ENCODE assay signal across 13 cellular contexts in the genomic region with DNA sequence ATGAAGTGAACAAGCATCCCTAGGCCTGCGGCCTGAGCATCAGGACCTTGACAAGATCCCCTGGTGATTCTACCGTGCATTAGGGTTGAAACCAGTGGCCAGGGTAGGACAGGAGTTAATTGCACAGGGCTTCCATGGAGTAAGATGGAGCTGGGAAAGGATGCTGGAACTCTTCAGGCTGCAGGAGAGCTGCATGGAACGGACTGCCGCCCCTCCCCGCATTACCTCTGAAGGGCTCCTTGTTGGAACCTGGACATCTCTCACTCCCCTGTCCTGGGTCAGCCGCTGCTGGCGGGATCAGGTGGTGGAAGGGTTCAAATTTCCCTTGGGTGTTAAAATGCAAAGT.
DNase-seq lines count a peak whose midpoint lies in the region; ATAC-seq and TF ChIP-seq lines count a peak whose summit lies in the region.
"Had no signal": no experiment of that assay in that cellular context is flagged by ENCODE, and none has a peak within 500 bp of the region (broad histone marks: within the 10 kb centered on the region; RNA-seq: fewer than 3 reads in every experiment).

No MANE protein-coding gene starts in this region.

- intact Hi-C loops in tibial artery (cut with DNase I; ENCODE audit: low total_unique reads) = no loop called here

- peak; percentile 0 for ATAC-seq in GM19395 (IDR thresholded peaks at IDR 0.05; ENCODE audit: unreplicated experiment)
- peak; percentile 23; the same call in 1 of the 2 replicates for ATAC-seq in WTC11
- ATAC-seq: activated T-helper 17 cell treated with anti-CD3 and anti-CD28 coated beads, Interleukin-2, amount 50 U/mL, for 72 hours had no signal

- CTCF ChIA-PET in WTC11 (lab: Charles Lee) = interaction anchor here (0.7 to 1.6 kb wide), 8 partner anchors 12 to 168 kb away, joined by 3 to 8 read pairs (median 5); a partner anchor contains a TSS

- H3K27me3 Mint-ChIP-seq in WTC11 (ENCODE audit: low read depth) = no peaks in the 10 kb centered on the region
- H3K27me3 Mint-ChIP-seq: activated T-helper 17 cell treated with anti-CD3 and anti-CD28 coated beads, Interleukin-2, amount 50 U/mL, for 72 hours; CD4-positive, alpha-beta memory T cell had no signal

- POLR2A ChIA-PET in WTC11 (lab: Charles Lee) = interaction anchor here (1.4 kb wide), 1 partner anchor 157 kb away, joined by 4 read pairs; no protein-coding TSS in a partner anchor

- H3K4me3 Mint-ChIP-seq in WTC11 = no peak overlapping the region
- H3K4me3 Mint-ChIP-seq: brain; CD4-positive, alpha-beta memory T cell had no signal

- no peak overlapping the region for H3K4ac ChIP-seq in neuronal stem cell (ENCODE audit: low read length)

- H3K4me1 ChIP-seq in neuronal stem cell (ENCODE audit: control insufficient read depth in 2 of 2, insufficient read depth in 1 of 2, low read depth in 1 of 2, low read length in 2 of 2) (peaks cover 0 to 3% of the 10 kb centered on the region in 2 donors), tibial artery (peaks cover 0 to 9% (median 2%) of the 10 kb centered on the region in 4 donors)

- no peak overlapping the region for H2BK5ac ChIP-seq in neuronal stem cell (ENCODE audit: low read length)

- H3K27ac ChIP-seq in 22Rv1 = peak overlapping the region; percentile 68
- H3K27ac ChIP-seq in neuronal stem cell (replicated peaks; ENCODE audit: low read length) = no peak overlapping the region
- H3K27ac ChIP-seq in tibial artery = no peak overlapping the region
- no peak overlapping the region for H3K27ac ChIP-seq in WERI-Rb-1

- no peak overlapping the region for H3K4me3 ChIP-seq in neuronal stem cell (ENCODE audit: low read length in 2 of 2)
- H3K4me3 ChIP-seq in tibial artery = no peak overlapping the region
- no peak overlapping the region for H3K4me3 ChIP-seq in WERI-Rb-1 (ENCODE audit: low read depth, low read length)

- H2AK5ac ChIP-seq in neuronal stem cell (ENCODE audit: low read depth, low read length) = peak overlapping the region; percentile 56

- no peaks in the 10 kb centered on the region for H3K79me1 ChIP-seq in neuronal stem cell (ENCODE audit: low read depth, low read length)

- no peaks in the 10 kb centered on the region for H3K36me3 Mint-ChIP-seq in WTC11
- H3K36me3 Mint-ChIP-seq: brain; CD4-positive, alpha-beta memory T cell had no signal

- no peak overlapping the region for H4K8ac ChIP-seq in neuronal stem cell (ENCODE audit: low read depth, low read length)

- H3K36me3 ChIP-seq in neuronal stem cell (replicated peaks in 1 of 2; ENCODE audit: control insufficient read depth in 2 of 2, insufficient read depth in 2 of 2, low read length in 2 of 2) (no peaks in the 10 kb centered on the region), tibial artery (no peaks in the 10 kb centered on the region), WERI-Rb-1 (no peaks in the 10 kb centered on the region)

- no peak overlapping the region for H3K14ac ChIP-seq in neuronal stem cell (ENCODE audit: low read length)

- H3K23ac ChIP-seq in neuronal stem cell (ENCODE audit: low read depth, low read length, poor library complexity) = no peak overlapping the region

- H3K27me3 ChIP-seq in neuronal stem cell (ENCODE audit: control insufficient read depth in 3 of 3, insufficient read depth in 3 of 3, low read depth in 1 of 3, low read length in 3 of 3) (no peaks in the 10 kb centered on the region), tibial artery (no peaks in the 10 kb centered on the region), WERI-Rb-1 (ENCODE audit: insufficient read depth, low read depth, severe bottlenecking) (no peaks in the 10 kb centered on the region)

- no peak overlapping the region for H2BK12ac ChIP-seq in neuronal stem cell (ENCODE audit: low read length)

- H3K9ac ChIP-seq in neuronal stem cell (ENCODE audit: low read depth, low read length, poor library complexity) = no peak overlapping the region
- H3K9ac ChIP-seq: SK-N-SH had no signal

- no peak overlapping the region for H2BK15ac ChIP-seq in neuronal stem cell (ENCODE audit: low read length)

- H3K18ac ChIP-seq in neuronal stem cell (ENCODE audit: low read length) = no peak overlapping the region

- no peak overlapping the region for H3K4me2 ChIP-seq in neuronal stem cell (ENCODE audit: insufficient read depth, low read length, poor library complexity, severe bottlenecking)
- H3K4me2 ChIP-seq: SK-N-SH had no signal

- H3K27ac Mint-ChIP-seq in WTC11 = no peak overlapping the region
- H3K27ac Mint-ChIP-seq: activated T-helper 17 cell treated with anti-CD3 and anti-CD28 coated beads, Interleukin-2, amount 50 U/mL, for 72 hours had no signal

- H3K9me3 ChIP-seq in neuronal stem cell (replicated peaks in 1 of 2; ENCODE audit: control insufficient read depth in 2 of 2, insufficient read depth in 1 of 2, low read depth in 1 of 2, low read length in 2 of 2) (no peaks in the 10 kb centered on the region), tibial artery (no peaks in the 10 kb centered on the region), WERI-Rb-1 (ENCODE audit: severe bottlenecking) (no peaks in the 10 kb centered on the region)
- H3K9me3 ChIP-seq: SK-N-SH had no signal

- peaks cover 31% of the 10 kb centered on the region for H3K4me1 Mint-ChIP-seq in WTC11

- TF ChIP-seq CTCF in 22Rv1 (IDR thresholded peaks at IDR 0.05) (no peak), WTC11 (IDR thresholded peaks at IDR 0.05) (no peak), tibial artery (IDR thresholded peaks at IDR 0.05) (no peak), WERI-Rb-1 (IDR thresholded peaks at IDR 0.05; ENCODE audit: low read depth, low read length) (no peak)

- H4K91ac ChIP-seq in neuronal stem cell (ENCODE audit: low read depth, low read length, poor library complexity) = no peak overlapping the region

- WGBS in neuronal stem cell (ENCODE audit: extremely low coverage in 2 of 2, insufficient read length in 2 of 2, insufficient replicate concordance in 1 of 2), 2 donors = no CpG with 5 or more reads among the region's 7 CpGs

- H2BK120ac ChIP-seq in neuronal stem cell (ENCODE audit: low read depth, low read length) = no peak overlapping the region

- no peak overlapping the region for H2AFZ ChIP-seq in neuronal stem cell (ENCODE audit: low read length)

- peaks cover 8% of the 10 kb centered on the region; the same call in 1 of the 2 replicates for H3K9me3 Mint-ChIP-seq in WTC11

- DNase-seq in WTC11 (ENCODE audit: low spot score) (no peak), neuronal stem cell (ENCODE audit: low spot score) (no peak), NCI-H2196 treated with DMSO at 0.1 percent for 48 hours (lab: John Stamatoyannopoulos, UW; ENCODE audit: unreplicated experiment) (no peak), tibial artery (no peak), WERI-Rb-1 (no peak)
- no peak for DNase-seq in activated CD4-positive, alpha-beta T cell treated with anti-CD3 and anti-CD28 coated beads for 48 hours
- DNase-seq: CD4-positive, alpha-beta memory T cell; stimulated activated CD4-positive, alpha-beta T cell treated with anti-CD3 and anti-CD28 coated beads, Interleukin-2, amount 100 ng/mL, for 48 hours had no signal

TF ChIP-seq in WTC11, 78 proteins besides CTCF, POLR2A, EP300 and RAD21:
- TF ChIP-seq SMAD4 (CRISPR knock-in tag; IDR thresholded peaks at IDR 0.05) (no peak), MYBL2 (CRISPR knock-in tag; IDR thresholded peaks at IDR 0.05) (no peak), NFE2L1 (CRISPR knock-in tag; IDR thresholded peaks at IDR 0.05) (no peak), ZNF423 (CRISPR knock-in tag; IDR thresholded peaks at IDR 0.05) (peak; percentile 34; the same call in 1 of the 2 replicates)
- TF ChIP-seq, protein P1, sequence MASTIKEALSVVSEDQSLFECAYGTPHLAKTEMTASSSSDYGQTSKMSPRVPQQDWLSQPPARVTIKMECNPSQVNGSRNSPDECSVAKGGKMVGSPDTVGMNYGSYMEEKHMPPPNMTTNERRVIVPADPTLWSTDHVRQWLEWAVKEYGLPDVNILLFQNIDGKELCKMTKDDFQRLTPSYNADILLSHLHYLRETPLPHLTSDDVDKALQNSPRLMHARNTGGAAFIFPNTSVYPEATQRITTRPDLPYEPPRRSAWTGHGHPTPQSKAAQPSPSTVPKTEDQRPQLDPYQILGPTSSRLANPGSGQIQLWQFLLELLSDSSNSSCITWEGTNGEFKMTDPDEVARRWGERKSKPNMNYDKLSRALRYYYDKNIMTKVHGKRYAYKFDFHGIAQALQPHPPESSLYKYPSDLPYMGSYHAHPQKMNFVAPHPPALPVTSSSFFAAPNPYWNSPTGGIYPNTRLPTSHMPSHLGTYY (CRISPR knock-in tag; IDR thresholded peaks at IDR 0.05) = no peak
